15 cellular contexts compared by ENCODE assay signal in the genomic region with DNA sequence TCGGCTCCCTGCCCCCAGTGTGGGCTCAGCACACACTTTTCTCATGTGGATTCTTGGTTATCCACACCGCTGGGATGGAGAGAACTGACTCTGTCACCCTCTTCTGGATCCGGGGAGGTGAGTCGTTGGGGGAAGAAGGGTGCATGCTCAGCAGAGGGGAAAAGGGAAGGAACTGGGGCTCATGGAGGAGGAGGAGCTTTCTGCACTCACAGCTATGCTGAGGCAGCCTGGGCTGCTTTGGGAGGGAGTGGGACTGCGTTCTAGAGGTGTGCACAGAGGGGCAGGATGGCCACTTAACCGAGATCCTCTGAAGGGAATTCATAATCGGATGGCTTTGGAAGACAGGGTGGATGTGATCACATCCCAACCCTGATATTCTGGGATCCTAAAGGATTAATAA. TPM values are rescaled to one million over a fixed set of nuclear protein-coding genes. Genes with fewer than 3 reads are reported as not detected.
A peak's percentile ranks its signal among the peaks of the same experiment; 100 is the strongest.
DNase-seq lines count a peak whose midpoint lies in the region; ATAC-seq and TF ChIP-seq lines count a peak whose summit lies in the region.
"Had no signal": no experiment of that assay in that cellular context is flagged by ENCODE, and none has a peak within 500 bp of the region (broad histone marks: within the 10 kb centered on the region; RNA-seq: fewer than 3 reads in every experiment).

No MANE protein-coding gene starts in this region.

- H3K4me3 ChIP-seq in heart right ventricle (peak overlapping the region in 9 of 10 donors; percentile 22 to 52 (median 43)), sigmoid colon (no peak overlapping the region), tibial artery (peak overlapping the region in 1 of 2 donors; percentile 3)
- H3K4me3 ChIP-seq: Peyer's patch, uterus had no signal

- peak overlapping the region; percentile 18 to 85 (median 73) for H3K27ac ChIP-seq in heart right ventricle
- peak overlapping the region in 3 of 4 donors; percentile 17 to 58 (median 27) for H3K27ac ChIP-seq in sigmoid colon
- no peak overlapping the region for H3K27ac ChIP-seq in tibial artery

- H3K4me3 Mint-ChIP-seq in activated T-cell treated with anti-CD3 and anti-CD28 coated beads, Interleukin-2, amount 50 U/mL, for 4 hours = no peak overlapping the region
- H3K4me3 Mint-ChIP-seq: nephron progenitor cell had no signal

- peak in 7 of 8 donors; percentile 32 to 58 (median 46) for ATAC-seq in heart right ventricle
- no peak for ATAC-seq in activated T-cell treated with anti-CD3 and anti-CD28 coated beads, Interleukin-2, amount 50 U/mL, for 4 hours

- DNase-seq in NOMO-1 treated with dmso at 0.1 percent for 144 hours (lab: John Stamatoyannopoulos, UW; ENCODE audit: unreplicated experiment) (peak; percentile 46), heart right ventricle (no peak), sigmoid colon (no peak), LoVo (ENCODE audit: low spot score) (no peak), tibial artery (no peak), OCI-M1 (lab: John Stamatoyannopoulos, UW) (no peak)
- DNase-seq in activated T-cell treated with anti-CD3 and anti-CD28 coated beads, Interleukin-2, amount 50 U/mL, for 4 hours = no peak
- DNase-seq: EL, NCI-H2081, NCI-H524 treated with DMSO at 0.1 percent for 48 hours, nephron progenitor cell, Peyer's patch had no signal

- intact Hi-C loops in heart right ventricle (cut with DNase I) = loop anchor here in 1 of 10 donors (5.0 kb wide), 1 partner anchor 42 kb away; no protein-coding TSS in a partner anchor
- intact Hi-C loops in sigmoid colon (cut with DNase I) = no loop called here
- intact Hi-C loops in tibial artery (cut with DNase I; ENCODE audit: low total_unique reads) = no loop called here

- no peaks in the 10 kb centered on the region for H3K9me3 Mint-ChIP-seq in activated T-cell treated with anti-CD3 and anti-CD28 coated beads, Interleukin-2, amount 50 U/mL, for 4 hours

- no peaks in the 10 kb centered on the region for H3K27me3 Mint-ChIP-seq in activated T-cell treated with anti-CD3 and anti-CD28 coated beads, Interleukin-2, amount 50 U/mL, for 4 hours (ENCODE audit: low read depth)

- WGBS in heart right ventricle, 2 donors = 45 to 83% methylated on average over 6 to 7 of the region's 7 CpGs
- 61 to 82% methylated on average over 7 of the region's 7 CpGs for WGBS in sigmoid colon, 2 donors

- H3K27me3 ChIP-seq in heart right ventricle (peaks cover 0 to 63% (median 0%) of the 10 kb centered on the region in 7 donors), sigmoid colon (no peaks in the 10 kb centered on the region), tibial artery (no peaks in the 10 kb centered on the region)
- H3K27me3 ChIP-seq: Peyer's patch, uterus had no signal

- H3K9ac ChIP-seq in ES-I3 (ENCODE audit: low read depth, low read length) = peak overlapping the region; percentile 16; the same call in 1 of the 2 replicates

- TF ChIP-seq CTCF in heart right ventricle (IDR thresholded peaks at IDR 0.05) (no peak), sigmoid colon (IDR thresholded peaks at IDR 0.05) (no peak), tibial artery (IDR thresholded peaks at IDR 0.05) (no peak)

- no peak for TF ChIP-seq POLR2A in sigmoid colon (IDR thresholded peaks at IDR 0.05)

- TF ChIP-seq EP300 in sigmoid colon (IDR thresholded peaks at IDR 0.05) = no peak

- no peaks in the 10 kb centered on the region for H3K36me3 Mint-ChIP-seq in activated T-cell treated with anti-CD3 and anti-CD28 coated beads, Interleukin-2, amount 50 U/mL, for 4 hours (ENCODE audit: insufficient read depth)

- H3K9me3 ChIP-seq in ES-I3 (ENCODE audit: control insufficient read depth, insufficient read depth, low read length) = no peaks in the 10 kb centered on the region
- no peaks in the 10 kb centered on the region for H3K9me3 ChIP-seq in heart right ventricle
- no peaks in the 10 kb centered on the region for H3K9me3 ChIP-seq in sigmoid colon
- no peaks in the 10 kb centered on the region for H3K9me3 ChIP-seq in tibial artery
- H3K9me3 ChIP-seq: Peyer's patch, uterus had no signal

- H3K4me1 ChIP-seq in ES-I3 (ENCODE audit: insufficient read depth, low read length) (peaks cover 44% of the 10 kb centered on the region), heart right ventricle (peaks cover 0 to 37% (median 10%) of the 10 kb centered on the region in 9 donors), sigmoid colon (peaks cover 0 to 27% (median 4%) of the 10 kb centered on the region in 4 donors), tibial artery (peaks cover 0 to 13% (median 0%) of the 10 kb centered on the region in 4 donors)
- H3K4me1 ChIP-seq: Peyer's patch, uterus had no signal

- peaks cover 13% of the 10 kb centered on the region for H3K4me1 Mint-ChIP-seq in activated T-cell treated with anti-CD3 and anti-CD28 coated beads, Interleukin-2, amount 50 U/mL, for 4 hours (ENCODE audit: low read depth)

- no peaks in the 10 kb centered on the region for H3K36me3 ChIP-seq in ES-I3 (ENCODE audit: insufficient read depth, low read length)
- H3K36me3 ChIP-seq in heart right ventricle = no peaks in the 10 kb centered on the region
- H3K36me3 ChIP-seq in sigmoid colon = no peaks in the 10 kb centered on the region
- no peaks in the 10 kb centered on the region for H3K36me3 ChIP-seq in tibial artery
- H3K36me3 ChIP-seq: Peyer's patch, uterus had no signal

RNA-seq across cellular contexts. Expression of a gene that starts 51.6 kb away (rescaled TPM):
- total RNA-seq in heart right ventricle = 1 to 10 TPM; 1.6 to 5.4 (median 2.9) TPM
- polyA plus RNA-seq in heart right ventricle = 1 to 10 TPM; 1.1 to 1.8 TPM
- total RNA-seq in sigmoid colon = 1 to 10 TPM; 2.7 to 7.5 (median 4.8) TPM
- polyA plus RNA-seq in sigmoid colon = 1 to 10 TPM in 2 of 3 donors, under 1 TPM in 1; 0.46 to 1.8 (median 1.6) TPM
- total RNA-seq in activated T-cell treated with anti-CD3 and anti-CD28 coated beads, Interleukin-2, amount 50 U/mL, for 4 hours = under 1 TPM; 0.25 to 0.63 (median 0.45) TPM
- total RNA-seq: MCF 10A had no signal

Comparison
In these comparisons a context has a peak if more than half of its experiments do, and no peak if none do; other contexts are left out.
1. ATAC-seq: peak in heart right ventricle (7 of 8); none in activated T-cell treated with anti-CD3 and anti-CD28 coated beads, Interleukin-2, amount 50 U/mL, for 4 hours (0 of 2).
2. H3K27ac ChIP-seq: peak in heart right ventricle (10 of 10) and sigmoid colon (3 of 4); none in tibial artery (0 of 2).
3. H3K4me3 ChIP-seq: peak in heart right ventricle (9 of 10); none in sigmoid colon (0 of 4).